In the genomic region with DNA sequence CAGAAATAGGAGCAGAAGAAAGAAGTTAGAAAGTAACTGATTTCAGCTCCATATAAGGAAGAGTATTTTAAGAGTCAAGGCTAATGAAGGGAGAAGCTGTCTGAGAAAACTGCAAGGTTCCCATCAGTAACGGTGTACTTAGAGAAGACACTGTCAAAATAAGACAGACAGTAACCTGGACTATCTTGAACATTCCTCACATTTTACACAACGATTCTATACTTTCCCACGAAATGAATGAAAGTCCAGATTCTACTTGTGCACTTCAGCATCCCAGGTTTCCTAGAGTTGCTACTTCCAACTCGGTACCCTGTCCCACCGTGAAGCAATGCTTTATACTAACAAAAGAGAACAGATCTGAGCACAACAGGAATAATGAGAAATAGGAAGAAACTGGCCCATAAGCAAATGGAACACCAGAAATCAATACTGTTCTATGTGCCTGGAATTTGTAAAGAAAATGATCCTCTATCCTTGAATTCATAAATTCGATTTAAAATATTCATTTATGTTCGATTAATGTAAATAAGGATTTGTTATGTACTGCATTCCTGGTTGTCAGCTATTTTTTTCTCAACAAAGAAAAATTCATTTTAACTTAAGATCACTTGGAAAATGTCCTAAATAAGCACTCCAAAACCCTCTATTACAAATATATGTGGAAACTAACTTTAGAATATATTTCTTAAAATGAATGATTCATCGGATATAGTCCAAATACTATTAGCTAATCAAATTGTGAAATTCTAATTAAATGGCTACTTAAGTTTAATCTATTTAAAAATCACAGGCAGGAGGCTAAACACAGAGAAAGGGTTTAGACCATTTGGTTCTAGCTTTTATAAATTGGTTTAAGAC, we compare ENCODE assay signal across 13 cellular contexts. TPM values are rescaled to one million over a fixed set of nuclear protein-coding genes. Genes with fewer than 3 reads are reported as not detected.
A peak's percentile ranks its signal among the peaks of the same experiment; 100 is the strongest.
DNase-seq lines count a peak whose midpoint lies in the region; ATAC-seq and TF ChIP-seq lines count a peak whose summit lies in the region.
"Had no signal": no experiment of that assay in that cellular context is flagged by ENCODE, and none has a peak within 500 bp of the region (broad histone marks: within the 10 kb centered on the region; RNA-seq: fewer than 3 reads in every experiment).

No MANE protein-coding gene starts in this region.

- peaks cover 65% of the 10 kb centered on the region for H3K27me3 ChIP-seq in CD4-positive, alpha-beta T cell (ENCODE audit: control insufficient read depth, insufficient read depth, low read length)
- H3K27me3 ChIP-seq in sigmoid colon: no peaks in the 10 kb centered on the region

- H3K4me1 Mint-ChIP-seq in CD4-positive, alpha-beta T cell (ENCODE audit: low read depth): no peaks in the 10 kb centered on the region
- peaks cover 5% of the 10 kb centered on the region for H3K4me1 Mint-ChIP-seq in glutamatergic neuron (ENCODE audit: low read depth, unreplicated experiment)

- H3K4me3 ChIP-seq in SK-N-MC (peak overlapping the region; percentile 82), sigmoid colon (peak overlapping the region; percentile 71 to 90 (median 84))

- H3K9me3 ChIP-seq in CD4-positive, alpha-beta T cell (ENCODE audit: control insufficient read depth, low read length): no peaks in the 10 kb centered on the region
- H3K9me3 ChIP-seq in SK-N-MC (ENCODE audit: low read depth, low read length) (no peaks in the 10 kb centered on the region), sigmoid colon (no peaks in the 10 kb centered on the region)

- CTCF ChIA-PET in CD4-positive, alpha-beta T cell (lab: Charles Lee): no interaction called here

- 71 to 76% methylated on average over 8 of the region's 8 CpGs for WGBS in sigmoid colon, 2 donors

- intact Hi-C loops in CD4-positive, alpha-beta T cell (cut with DNase I, micrococcal nuclease): no loop called here
- intact Hi-C loops in sigmoid colon (cut with DNase I) (loop anchor here (5.0 kb wide), 1 partner anchor 64 kb away; no protein-coding TSS in a partner anchor), posterior cingulate gyrus (cut with DNase I) (no loop called here)

- POLR2A ChIA-PET in CD4-positive, alpha-beta T cell (lab: Charles Lee): no interaction called here

- H3K27ac ChIP-seq in CD4-positive, alpha-beta T cell (ENCODE audit: low read depth, low read length): no peak overlapping the region
- H3K27ac ChIP-seq in SK-N-MC (no peak overlapping the region), sigmoid colon (peak overlapping the region; percentile 90 to 95 (median 94))

- peaks cover 23% of the 10 kb centered on the region for H3K27me3 Mint-ChIP-seq in CD4-positive, alpha-beta T cell
- peaks cover 6% of the 10 kb centered on the region for H3K27me3 Mint-ChIP-seq in glutamatergic neuron (ENCODE audit: unreplicated experiment)

- DNase-seq in CD4-positive, alpha-beta T cell: no peak
- DNase-seq in SK-N-MC (ENCODE audit: low read depth, low spot score) (no peak), glutamatergic neuron (no peak), sigmoid colon (no peak), mucosa of gallbladder (ENCODE audit: low spot score) (no peak), NCI-H1930 (lab: John Stamatoyannopoulos, UW) (no peak), posterior cingulate gyrus (no peak)
- no peak for DNase-seq in activated naive CD4-positive, alpha-beta T cell treated with anti-CD3 and anti-CD28 coated beads, Interleukin-2, amount 50 U/mL, for 16 hours
- DNase-seq: activated CD4-positive, alpha-beta memory T cell treated with anti-CD3 and anti-CD28 coated beads, Interleukin-2, amount 10 ng/mL, durations not matched to agents 7 days and 5 days; effector memory CD8-positive, alpha-beta T cell; NCI-H774; stimulated activated CD4-positive, alpha-beta T cell treated with anti-CD3 and anti-CD28 coated beads, Interleukin-4, amount 100 ng/mL, for 4 hours had no signal

- H3K36me3 ChIP-seq in SK-N-MC (ENCODE audit: insufficient read depth, low read length) (no peaks in the 10 kb centered on the region), sigmoid colon (no peaks in the 10 kb centered on the region)

- no peaks in the 10 kb centered on the region for H3K9me3 Mint-ChIP-seq in CD4-positive, alpha-beta T cell
- H3K9me3 Mint-ChIP-seq in glutamatergic neuron (ENCODE audit: unreplicated experiment): peaks cover 6% of the 10 kb centered on the region
- H3K9me3 Mint-ChIP-seq: activated CD4-positive, alpha-beta memory T cell treated with anti-CD3 and anti-CD28 coated beads, Interleukin-2, amount 10 ng/mL, durations not matched to agents 7 days and 5 days; activated naive CD4-positive, alpha-beta T cell treated with anti-CD3 and anti-CD28 coated beads, Interleukin-2, amount 50 U/mL, for 24 hours; effector memory CD8-positive, alpha-beta T cell had no signal

- no peak overlapping the region for H3K27ac Mint-ChIP-seq in CD4-positive, alpha-beta T cell
- peak overlapping the region; percentile 90 for H3K27ac Mint-ChIP-seq in glutamatergic neuron (ENCODE audit: unreplicated experiment)
- H3K27ac Mint-ChIP-seq: activated CD4-positive, alpha-beta memory T cell treated with anti-CD3 and anti-CD28 coated beads, Interleukin-2, amount 10 ng/mL, durations not matched to agents 7 days and 5 days; activated naive CD4-positive, alpha-beta T cell treated with anti-CD3 and anti-CD28 coated beads, Interleukin-2, amount 50 U/mL, for 24 hours; effector memory CD8-positive, alpha-beta T cell had no signal

- TF ChIP-seq POLR2A in sigmoid colon (IDR thresholded peaks at IDR 0.05): no peak

- no peaks in the 10 kb centered on the region for H3K36me3 Mint-ChIP-seq in CD4-positive, alpha-beta T cell (ENCODE audit: low read depth)
- H3K36me3 Mint-ChIP-seq in glutamatergic neuron (ENCODE audit: unreplicated experiment): no peaks in the 10 kb centered on the region
- H3K36me3 Mint-ChIP-seq: activated naive CD4-positive, alpha-beta T cell treated with anti-CD3 and anti-CD28 coated beads, Interleukin-2, amount 50 U/mL, for 24 hours had no signal

- no peak for ATAC-seq in CD4-positive, alpha-beta T cell (ENCODE audit: poor library complexity)

- peak overlapping the region; percentile 21 for H3K4me3 Mint-ChIP-seq in CD4-positive, alpha-beta T cell
- H3K4me3 Mint-ChIP-seq in glutamatergic neuron (ENCODE audit: unreplicated experiment): peak overlapping the region; percentile 89

- H3K9ac ChIP-seq in SK-N-MC (ENCODE audit: insufficient read length): peak overlapping the region; percentile 75

- TF ChIP-seq CTCF in CD4-positive, alpha-beta T cell (IDR thresholded peaks at IDR 0.05): no peak
- TF ChIP-seq CTCF in glutamatergic neuron (IDR thresholded peaks at IDR 0.05; ENCODE audit: partially characterized antibody, unreplicated experiment) (no peak), sigmoid colon (IDR thresholded peaks at IDR 0.05) (no peak)

- TF ChIP-seq EP300 in sigmoid colon (IDR thresholded peaks at IDR 0.05): no peak

- H3K4me1 ChIP-seq in sigmoid colon: peaks cover 0 to 39% (median 32%) of the 10 kb centered on the region in 4 donors

RNA-seq across cellular contexts. Expression of gene C3orf70, which starts 1.5 kb away (rescaled TPM):
- total RNA-seq in CD4-positive, alpha-beta T cell: not detected
- total RNA-seq in glutamatergic neuron (ENCODE audit: unreplicated experiment): 44.5 TPM
- total RNA-seq in sigmoid colon: 10 to 100 TPM; 26.0 to 52.3 (median 38.7) TPM
- 1 to 10 TPM; 2.4 to 4.2 (median 3.5) TPM for polyA plus RNA-seq in sigmoid colon
- total RNA-seq in mucosa of gallbladder: 20.0 TPM

Comparison
In these comparisons a context has a peak if more than half of its experiments do, and no peak if none do; other contexts are left out.
1. H3K27ac ChIP-seq: peak in sigmoid colon (4 of 4); none in CD4-positive, alpha-beta T cell (single experiment) and SK-N-MC (single experiment).
2. RNA of gene C3orf70, which starts 1.5 kb away (total RNA-seq): 44.5 TPM in glutamatergic neuron (single experiment), 26.0 to 52.3 TPM in sigmoid colon and 20.0 TPM in mucosa of gallbladder (single experiment); not detected in CD4-positive, alpha-beta T cell; every median in the first group is over 10 times any median in the second.